In genomic region chr18:52130621-52131020, GRCh38 we compare ENCODE assay signal across 19 cellular contexts.
DNase-seq lines count a peak whose midpoint lies in the region; ATAC-seq and TF ChIP-seq lines count a peak whose summit lies in the region.
"Had no signal": no experiment of that assay in that cellular context is flagged by ENCODE, and none has a peak within 500 bp of the region (broad histone marks: within the 10 kb centered on the region; RNA-seq: fewer than 3 reads in every experiment).

No MANE protein-coding gene starts in this region.

- no peaks in the 10 kb centered on the region for H3K27me3 Mint-ChIP-seq in MCF 10A (ENCODE audit: insufficient read depth, unreplicated experiment)
- peaks cover 0 to 3% (median 0%) of the 10 kb centered on the region in 5 donors for H3K27me3 Mint-ChIP-seq in naive thymus-derived CD8-positive, alpha-beta T cell
- H3K27me3 Mint-ChIP-seq: CD8-positive, alpha-beta memory T cell had no signal

- POLR2A ChIA-PET in MCF 10A (lab: Yijun Ruan, JAX), result interaction anchor here (0.7 to 1.1 kb wide), 3 partner anchors 18 to 47 kb away, joined by 3 to 4 read pairs (median 3); no protein-coding TSS in a partner anchor
- POLR2A ChIA-PET in naive thymus-derived CD8-positive, alpha-beta T cell (lab: Charles Lee), result no interaction called here

- no peaks in the 10 kb centered on the region for H3K9me3 Mint-ChIP-seq in MCF 10A (ENCODE audit: unreplicated experiment)
- peaks cover 0 to 7% (median 2%) of the 10 kb centered on the region in 9 donors for H3K9me3 Mint-ChIP-seq in naive thymus-derived CD8-positive, alpha-beta T cell

- no peak overlapping the region for H3K4me3 ChIP-seq in breast epithelium
- H3K4me3 ChIP-seq in spleen, result no peak overlapping the region
- H3K4me3 ChIP-seq: A549, Peyer's patch had no signal

- no peak overlapping the region for H3K27ac ChIP-seq in breast epithelium
- no peak overlapping the region for H3K27ac ChIP-seq in epithelial cell of prostate
- no peak overlapping the region for H3K27ac ChIP-seq in spleen
- H3K27ac ChIP-seq: A549, Peyer's patch had no signal

- ATAC-seq in naive thymus-derived CD8-positive, alpha-beta T cell, result no peak
- ATAC-seq: A549 had no signal

- no peak overlapping the region for H3K4me3 Mint-ChIP-seq in MCF 10A (ENCODE audit: unreplicated experiment)
- no peak overlapping the region for H3K4me3 Mint-ChIP-seq in naive thymus-derived CD8-positive, alpha-beta T cell
- H3K4me3 Mint-ChIP-seq: CD8-positive, alpha-beta memory T cell; HFFc6 had no signal

- H3K36me3 Mint-ChIP-seq in MCF 10A (ENCODE audit: insufficient read depth, unreplicated experiment), result no peaks in the 10 kb centered on the region
- no peaks in the 10 kb centered on the region for H3K36me3 Mint-ChIP-seq in naive thymus-derived CD8-positive, alpha-beta T cell
- H3K36me3 Mint-ChIP-seq: CD8-positive, alpha-beta memory T cell had no signal

- TF ChIP-seq CTCF in MCF 10A (IDR thresholded peaks at IDR 0.05; ENCODE audit: unreplicated experiment), result no peak
- TF ChIP-seq CTCF in breast epithelium (IDR thresholded peaks at IDR 0.05), result no peak
- no peak for TF ChIP-seq CTCF in spleen (IDR thresholded peaks at IDR 0.05 in 8 of 11, conservative IDR thresholded peaks at IDR 0.05 in 3 of 11)

- intact Hi-C loops in MCF 10A (cut with micrococcal nuclease), result no loop called here
- intact Hi-C loops in breast epithelium (cut with DNase I; ENCODE audit: low total_unique reads), result no loop called here
- intact Hi-C loops in spleen (cut with DNase I; ENCODE audit: low total_unique reads), result no loop called here

- H3K36me3 ChIP-seq in breast epithelium, result no peaks in the 10 kb centered on the region
- H3K36me3 ChIP-seq in spleen, result no peaks in the 10 kb centered on the region
- H3K36me3 ChIP-seq: Peyer's patch had no signal

- TF ChIP-seq POLR2A in breast epithelium (IDR thresholded peaks at IDR 0.05) (no peak), spleen (IDR thresholded peaks at IDR 0.05) (no peak)

- peaks cover 12% of the 10 kb centered on the region for H3K4me1 Mint-ChIP-seq in MCF 10A (ENCODE audit: insufficient read depth, unreplicated experiment)
- no peaks in the 10 kb centered on the region for H3K4me1 Mint-ChIP-seq in naive thymus-derived CD8-positive, alpha-beta T cell
- H3K4me1 Mint-ChIP-seq: CD8-positive, alpha-beta memory T cell had no signal

- BruUV-seq in MCF 10A (replicated peaks; lab: Mats Ljungman, UMichigan), result no TSS peak

- H3K27ac Mint-ChIP-seq in MCF 10A (ENCODE audit: low read depth, unreplicated experiment), result peak overlapping the region; percentile 12
- H3K27ac Mint-ChIP-seq in naive thymus-derived CD8-positive, alpha-beta T cell, result no peak overlapping the region
- H3K27ac Mint-ChIP-seq: CD8-positive, alpha-beta memory T cell; HFFc6 had no signal

- H3K27me3 ChIP-seq in breast epithelium (no peaks in the 10 kb centered on the region), spleen (replicated peaks in 1 of 7) (no peaks in the 10 kb centered on the region)
- H3K27me3 ChIP-seq: Peyer's patch had no signal

- DNase-seq in MCF 10A (ENCODE audit: unreplicated experiment) (peak; percentile 5), breast epithelium (ENCODE audit: low spot score in 2 of 2) (no peak), NCI-H748 treated with DMSO at 0.1 percent for 48 hours (lab: John Stamatoyannopoulos, UW) (peak; percentile 76), epithelial cell of prostate (ENCODE audit: low read depth, low spot score) (peak; percentile 3), GDM1 (lab: John Stamatoyannopoulos, UW) (no peak), dedifferentiated amniotic fluid mesenchymal stem cell (ENCODE audit: extremely low spot score) (no peak), spleen (no peak)
- DNase-seq in naive thymus-derived CD8-positive, alpha-beta T cell, result no peak
- DNase-seq: C1 segment of cervical spinal cord; CD8-positive, alpha-beta memory T cell; DMS79 treated with DMSO at 0.1 percent for 48 hours; HFFc6; IMR-90; NCI-H1436 treated with DMSO at 0.1 percent for 48 hours; NCI-H82; Peyer's patch; Right ventricle myocardium superior; SW 1271 had no signal

- WGBS in spleen, 5 donors, result 72 to 87% (median 76%) methylated on average over 4 of the region's 4 CpGs

- CTCF ChIA-PET in MCF 10A (lab: Yijun Ruan, JAX), result interaction anchor here (0.6 to 1.6 kb wide), 2 partner anchors 151 to 158 kb away, joined by 3 to 7 read pairs; no protein-coding TSS in a partner anchor

- no peaks in the 10 kb centered on the region for H3K4me1 ChIP-seq in breast epithelium
- H3K4me1 ChIP-seq in spleen, result no peaks in the 10 kb centered on the region
- H3K4me1 ChIP-seq: A549, Peyer's patch had no signal

- H3K9me3 ChIP-seq in breast epithelium (peaks cover 0 to 5% of the 10 kb centered on the region in 2 donors), spleen (peaks cover 0 to 28% (median 4%) of the 10 kb centered on the region in 8 donors)
- H3K9me3 ChIP-seq: A549, Peyer's patch had no signal

Comparison
In these comparisons a context has a peak if more than half of its experiments do, and no peak if none do; other contexts are left out.
1. DNase-seq: peak in MCF 10A (single experiment), NCI-H748 treated with DMSO at 0.1 percent for 48 hours (single experiment) and epithelial cell of prostate (single experiment); none in breast epithelium (0 of 2), GDM1 (single experiment), naive thymus-derived CD8-positive, alpha-beta T cell (0 of 10), dedifferentiated amniotic fluid mesenchymal stem cell (single experiment) and spleen (single experiment).